ENCODE assay signal across 8 cellular contexts in the genomic region with DNA sequence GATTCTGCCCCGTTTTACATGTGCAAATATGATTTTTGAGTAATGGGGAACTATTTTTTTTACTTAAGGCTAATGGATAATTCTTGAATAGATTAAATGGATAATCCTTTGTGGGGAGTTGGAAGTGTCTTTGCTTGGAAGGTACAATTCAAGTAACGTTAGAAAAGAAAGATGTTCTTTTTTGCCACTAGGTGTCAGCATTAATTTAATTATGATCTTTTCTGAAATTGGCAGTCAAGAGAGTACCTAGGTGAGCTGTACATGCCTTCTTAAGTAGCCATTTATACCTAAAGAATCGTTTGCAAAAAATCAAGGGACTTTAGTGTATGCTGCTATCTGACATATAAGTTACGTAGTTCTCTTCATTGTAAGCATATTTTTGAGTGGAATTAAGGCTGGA. TPM values are rescaled to one million over a fixed set of nuclear protein-coding genes. Genes with fewer than 3 reads are reported as not detected.
DNase-seq lines count a peak whose midpoint lies in the region; ATAC-seq and TF ChIP-seq lines count a peak whose summit lies in the region.

No MANE protein-coding gene starts in this region.

- peaks cover 15% of the 10 kb centered on the region for H3K36me3 Mint-ChIP-seq in nephron progenitor cell (ENCODE audit: low read depth)

- H3K36me3 ChIP-seq in neuronal stem cell (replicated peaks in 1 of 2; ENCODE audit: control insufficient read depth in 2 of 2, insufficient read depth in 2 of 2, low read length in 2 of 2) = peaks cover 0 to 29% of the 10 kb centered on the region in 2 donors

- H2AK5ac ChIP-seq in neuronal stem cell (ENCODE audit: low read depth, low read length) = no peak overlapping the region

- H3K4me3 Mint-ChIP-seq in nephron progenitor cell = peak overlapping the region; percentile 88

- no peaks in the 10 kb centered on the region for H3K9me3 ChIP-seq in neuronal stem cell (replicated peaks in 1 of 2; ENCODE audit: control insufficient read depth in 2 of 2, insufficient read depth in 1 of 2, low read depth in 1 of 2, low read length in 2 of 2)

- H2AFZ ChIP-seq in neuronal stem cell (ENCODE audit: low read length) = no peak overlapping the region

- no peak overlapping the region for H3K4me2 ChIP-seq in neuronal stem cell (ENCODE audit: insufficient read depth, low read length, poor library complexity, severe bottlenecking)

- no peak overlapping the region for H2BK12ac ChIP-seq in neuronal stem cell (ENCODE audit: low read length)

- H3K4me1 Mint-ChIP-seq in nephron progenitor cell = peaks cover 25% of the 10 kb centered on the region

- no peak overlapping the region for H3K4me3 ChIP-seq in neuronal stem cell (ENCODE audit: low read length in 2 of 2)

- no peak overlapping the region for H3K9ac ChIP-seq in neuronal stem cell (ENCODE audit: low read depth, low read length, poor library complexity)

- ATAC-seq in GM21447 (IDR thresholded peaks at IDR 0.05; ENCODE audit: unreplicated experiment) (peak; percentile 28), SK-N-SH treated with all-trans-retinoic acid at 6 μM for 48 hours (peak; percentile 45), esophagus mucosa (peak; percentile 44)

- H4K91ac ChIP-seq in neuronal stem cell (ENCODE audit: low read depth, low read length, poor library complexity) = no peak overlapping the region

- no peak overlapping the region for H3K27ac ChIP-seq in neuronal stem cell (replicated peaks; ENCODE audit: low read length)

- peak; percentile 86 for DNase-seq in DMS 273 treated with DMSO at 0.1 percent for 48 hours (lab: John Stamatoyannopoulos, UW)
- DNase-seq in NCI-H1105 (lab: John Stamatoyannopoulos, UW) = peak; percentile 80
- DNase-seq in nephron progenitor cell = no peak
- DNase-seq in ureter (ENCODE audit: low spot score) = no peak
- DNase-seq in neuronal stem cell (ENCODE audit: low spot score) = no peak

- H4K8ac ChIP-seq in neuronal stem cell (ENCODE audit: low read depth, low read length) = no peak overlapping the region

- H2BK120ac ChIP-seq in neuronal stem cell (ENCODE audit: low read depth, low read length) = no peak overlapping the region

- H3K4me1 ChIP-seq in neuronal stem cell (ENCODE audit: control insufficient read depth in 2 of 2, insufficient read depth in 1 of 2, low read depth in 1 of 2, low read length in 2 of 2) = peaks cover 0 to 7% of the 10 kb centered on the region in 2 donors

- no peak overlapping the region for H3K4ac ChIP-seq in neuronal stem cell (ENCODE audit: low read length)

- H3K79me1 ChIP-seq in neuronal stem cell (ENCODE audit: low read depth, low read length) = peaks cover 4% of the 10 kb centered on the region

- H2BK15ac ChIP-seq in neuronal stem cell (ENCODE audit: low read length) = no peak overlapping the region

- no peak overlapping the region for H3K23ac ChIP-seq in neuronal stem cell (ENCODE audit: low read depth, low read length, poor library complexity)

- H3K9me3 Mint-ChIP-seq in nephron progenitor cell = no peaks in the 10 kb centered on the region

- H3K18ac ChIP-seq in neuronal stem cell (ENCODE audit: low read length) = no peak overlapping the region

- no peak overlapping the region for H2BK5ac ChIP-seq in neuronal stem cell (ENCODE audit: low read length)

- no peak overlapping the region for H3K14ac ChIP-seq in neuronal stem cell (ENCODE audit: low read length)

- H3K27me3 Mint-ChIP-seq in nephron progenitor cell (ENCODE audit: low read depth, poor library complexity) = peaks cover 14% of the 10 kb centered on the region

- TF ChIP-seq CTCF in nephron progenitor cell (IDR thresholded peaks at IDR 0.05) = peak; percentile 61

- no peaks in the 10 kb centered on the region for H3K27me3 ChIP-seq in neuronal stem cell (ENCODE audit: control insufficient read depth in 3 of 3, insufficient read depth in 3 of 3, low read depth in 1 of 3, low read length in 3 of 3)

- H3K27ac Mint-ChIP-seq in nephron progenitor cell = no peak overlapping the region

- WGBS in neuronal stem cell (ENCODE audit: extremely low coverage in 2 of 2, insufficient read length in 2 of 2, insufficient replicate concordance in 1 of 2), 2 donors = no CpG with 5 or more reads among the region's 4 CpGs

TF ChIP-seq in SK-N-SH treated with all-trans-retinoic acid at 6 μM for 48 hours, 23 proteins besides CTCF, POLR2A, EP300 and RAD21:
- TF ChIP-seq ZNF565 (CRISPR knock-in tag; conservative IDR thresholded peaks at IDR 0.05; ENCODE audit: low read depth) (no peak), BACH2 (CRISPR knock-in tag; IDR thresholded peaks at IDR 0.05; ENCODE audit: borderline replicate concordance) (no peak), ESRRG (CRISPR knock-in tag; IDR thresholded peaks at IDR 0.05) (no peak), CSRNP3 (CRISPR knock-in tag; IDR thresholded peaks at IDR 0.05) (no peak), PPARA (CRISPR knock-in tag; IDR thresholded peaks at IDR 0.05; ENCODE audit: borderline replicate concordance) (no peak), RARB (CRISPR knock-in tag; IDR thresholded peaks at IDR 0.05) (no peak), ZNF70 (CRISPR knock-in tag; IDR thresholded peaks at IDR 0.05) (no peak), POU6F1 (CRISPR knock-in tag; IDR thresholded peaks at IDR 0.05; ENCODE audit: borderline replicate concordance, low read depth) (no peak), TOX (CRISPR knock-in tag; IDR thresholded peaks at IDR 0.05; ENCODE audit: borderline replicate concordance) (no peak), TCF4 (CRISPR knock-in tag; IDR thresholded peaks at IDR 0.05; ENCODE audit: borderline replicate concordance) (no peak), ZFP3 (CRISPR knock-in tag; IDR thresholded peaks at IDR 0.05) (no peak), GLIS3 (CRISPR knock-in tag; IDR thresholded peaks at IDR 0.05) (no peak)
- TF ChIP-seq, protein P1, sequence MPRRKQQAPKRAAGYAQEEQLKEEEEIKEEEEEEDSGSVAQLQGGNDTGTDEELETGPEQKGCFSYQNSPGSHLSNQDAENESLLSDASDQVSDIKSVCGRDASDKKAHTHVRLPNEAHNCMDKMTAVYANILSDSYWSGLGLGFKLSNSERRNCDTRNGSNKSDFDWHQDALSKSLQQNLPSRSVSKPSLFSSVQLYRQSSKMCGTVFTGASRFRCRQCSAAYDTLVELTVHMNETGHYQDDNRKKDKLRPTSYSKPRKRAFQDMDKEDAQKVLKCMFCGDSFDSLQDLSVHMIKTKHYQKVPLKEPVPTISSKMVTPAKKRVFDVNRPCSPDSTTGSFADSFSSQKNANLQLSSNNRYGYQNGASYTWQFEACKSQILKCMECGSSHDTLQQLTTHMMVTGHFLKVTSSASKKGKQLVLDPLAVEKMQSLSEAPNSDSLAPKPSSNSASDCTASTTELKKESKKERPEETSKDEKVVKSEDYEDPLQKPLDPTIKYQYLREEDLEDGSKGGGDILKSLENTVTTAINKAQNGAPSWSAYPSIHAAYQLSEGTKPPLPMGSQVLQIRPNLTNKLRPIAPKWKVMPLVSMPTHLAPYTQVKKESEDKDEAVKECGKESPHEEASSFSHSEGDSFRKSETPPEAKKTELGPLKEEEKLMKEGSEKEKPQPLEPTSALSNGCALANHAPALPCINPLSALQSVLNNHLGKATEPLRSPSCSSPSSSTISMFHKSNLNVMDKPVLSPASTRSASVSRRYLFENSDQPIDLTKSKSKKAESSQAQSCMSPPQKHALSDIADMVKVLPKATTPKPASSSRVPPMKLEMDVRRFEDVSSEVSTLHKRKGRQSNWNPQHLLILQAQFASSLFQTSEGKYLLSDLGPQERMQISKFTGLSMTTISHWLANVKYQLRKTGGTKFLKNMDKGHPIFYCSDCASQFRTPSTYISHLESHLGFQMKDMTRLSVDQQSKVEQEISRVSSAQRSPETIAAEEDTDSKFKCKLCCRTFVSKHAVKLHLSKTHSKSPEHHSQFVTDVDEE (CRISPR knock-in tag; IDR thresholded peaks at IDR 0.05) = no peak
TF ChIP-seq in SK-N-SH treated with all-trans-retinoic acid at 6 μM for 48 hours: peak in this region for 0.

RNA-seq across cellular contexts. Expression of gene FBXO28, which starts 2.2 kb away (rescaled TPM):
- 23.7 TPM for total RNA-seq in esophagus mucosa
- total RNA-seq in ureter = 31.8 TPM
- 11.7 TPM for polyA plus RNA-seq in neuronal stem cell (2013, experiment 1 of 2)
- polyA plus RNA-seq in neuronal stem cell (2013, experiment 2 of 2) = 12.2 TPM

Comparison
In these comparisons a context has a peak if more than half of its experiments do, and no peak if none do; other contexts are left out.
1. DNase-seq: peak in DMS 273 treated with DMSO at 0.1 percent for 48 hours (single experiment) and NCI-H1105 (single experiment); none in nephron progenitor cell (single experiment), ureter (single experiment) and neuronal stem cell (single experiment).
2. Peak in every context shown above with its lines, with median percentiles within 50 percentile points of each other: ATAC-seq.